Comparison of ENCODE assay signal across 8 cellular contexts in the genomic region with DNA sequence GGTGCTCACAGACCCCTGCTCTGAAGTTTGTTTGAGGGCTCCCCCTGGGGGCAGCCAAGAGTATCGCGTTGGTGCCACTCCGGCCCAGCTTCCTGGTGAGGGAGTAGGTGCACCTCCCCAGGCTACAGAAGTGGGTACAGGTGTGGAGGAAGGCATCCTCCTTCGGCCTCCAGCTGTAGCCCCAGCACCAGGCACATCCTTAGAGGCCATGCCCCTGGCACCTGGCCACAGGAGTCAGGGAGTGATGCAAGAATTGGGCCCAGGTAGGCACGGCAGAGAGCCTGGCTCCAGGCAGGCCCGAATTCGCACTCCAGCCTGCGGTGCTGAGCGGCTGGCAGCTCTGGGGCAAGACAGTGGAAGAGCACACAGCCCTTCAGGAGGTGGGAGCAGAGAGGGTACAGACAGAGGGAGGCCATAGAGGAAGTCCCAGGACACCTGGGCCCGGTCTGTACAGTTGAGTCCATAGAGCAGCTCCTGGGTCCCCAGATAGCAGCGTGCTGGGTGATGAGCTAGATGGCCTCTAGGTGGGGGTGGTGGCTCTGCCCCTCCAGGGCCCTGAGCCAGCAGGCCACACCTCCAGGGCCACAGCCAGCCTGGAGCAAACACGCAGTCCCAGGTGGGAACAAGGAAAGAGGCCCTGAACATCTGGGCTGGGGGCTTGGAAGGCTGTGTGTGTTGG. TPM values are rescaled to one million over a fixed set of nuclear protein-coding genes. Genes with fewer than 3 reads are reported as not detected.
A peak's percentile ranks its signal among the peaks of the same experiment; 100 is the strongest.
DNase-seq lines count a peak whose midpoint lies in the region; ATAC-seq lines count a peak whose summit lies in the region.

No MANE protein-coding gene starts in this region.

- H3K36me3 Mint-ChIP-seq in activated naive CD8-positive, alpha-beta T cell = no peaks in the 10 kb centered on the region

- no peak overlapping the region for H3K27ac Mint-ChIP-seq in activated naive CD8-positive, alpha-beta T cell

- DNase-seq in AML-193 (lab: John Stamatoyannopoulos, UW) = peak; percentile 66 to 69
- peak; percentile 58 for DNase-seq in NCI-H1436 treated with DMSO at 0.1 percent for 48 hours (lab: John Stamatoyannopoulos, UW)
- peak; percentile 77 for DNase-seq in T follicular helper cell (ENCODE audit: low read depth)
- peak; percentile 85 for DNase-seq in Right ventricle myocardium superior
- DNase-seq in putamen (ENCODE audit: low spot score) = peak; percentile 77

- intact Hi-C loops in Right ventricle myocardium superior (cut with DNase I) = no loop called here

- H3K4me3 Mint-ChIP-seq in activated naive CD8-positive, alpha-beta T cell = peak overlapping the region; percentile 42

- peak; percentile 39 for ATAC-seq in GM19438 (IDR thresholded peaks at IDR 0.05; ENCODE audit: low read depth, unreplicated experiment)
- peak; percentile 48 for ATAC-seq in Right ventricle myocardium superior (ENCODE audit: poor library complexity)
- no peak for ATAC-seq in HG03342 (IDR thresholded peaks at IDR 0.05; ENCODE audit: unreplicated experiment)

- H3K9me3 Mint-ChIP-seq in activated naive CD8-positive, alpha-beta T cell (ENCODE audit: low read depth) = no peaks in the 10 kb centered on the region

- peaks cover 9% of the 10 kb centered on the region for H3K4me1 Mint-ChIP-seq in activated naive CD8-positive, alpha-beta T cell (ENCODE audit: low read depth)

- H3K27me3 Mint-ChIP-seq in activated naive CD8-positive, alpha-beta T cell = no peaks in the 10 kb centered on the region

RNA-seq across cellular contexts. Expression of gene SAPCD2, which starts 2.4 kb away (rescaled TPM):
- total RNA-seq in Right ventricle myocardium superior = 0.22 TPM

RNA-seq across cellular contexts. Expression of gene UAP1L1, which starts 9.3 kb away (rescaled TPM):
- total RNA-seq in Right ventricle myocardium superior = 11.3 TPM

RNA-seq across cellular contexts. Expression of gene ENTPD2, which starts 14.1 kb away (rescaled TPM):
- total RNA-seq in Right ventricle myocardium superior = 1.9 TPM

RNA-seq across cellular contexts. Expression of gene MAN1B1, which starts 18.8 kb away (rescaled TPM):
- total RNA-seq in Right ventricle myocardium superior = 20.3 TPM

RNA-seq across cellular contexts. Expression of gene NPDC1, which starts 22.0 kb away (rescaled TPM):
- 59.1 TPM for total RNA-seq in Right ventricle myocardium superior
